Comparison of ENCODE assay signal across 32 cellular contexts in genomic region chr11:57049749-57050148, GRCh38.
"Had no signal": no experiment of that assay in that cellular context is flagged by ENCODE, and none has a peak within 500 bp of the region (broad histone marks: within the 10 kb centered on the region; RNA-seq: fewer than 3 reads in every experiment).

No MANE protein-coding gene starts in this region.

- H3K27me3 Mint-ChIP-seq: naive B cell; stimulated activated naive CD8-positive, alpha-beta T cell treated with anti-CD3 and anti-CD28 coated beads, Interleukin-15, Interleukin-2, amounts not matched to agents 100 ng/mL and 50 ng/mL, for 24 hours had no signal

- DNase-seq: hypothalamus; immature natural killer cell; kidney; left colon; left lung; lower lobe of right lung; mammary epithelial cell; mesenchymal stem cell; naive B cell; natural killer cell; nephron progenitor cell; pancreas; posterior cingulate gyrus; retina; right cardiac atrium; stimulated activated CD4-positive, alpha-beta T cell treated with anti-CD3 and anti-CD28 coated beads, Interleukin-12 subunit alpha, Interleukin-12 subunit beta, amount 100 ng/mL, for 4 hours; stimulated activated CD4-positive, alpha-beta T cell treated with anti-CD3 and anti-CD28 coated beads, Interleukin-15, amount 100 ng/mL, for 24 hours; stimulated activated CD4-positive, alpha-beta T cell treated with anti-CD3 and anti-CD28 coated beads, Interleukin-2, amount 100 ng/mL, for 24 hours; stimulated activated CD4-positive, alpha-beta T cell treated with anti-CD3 and anti-CD28 coated beads, Interleukin-4, amount 100 ng/mL, for 1 hour; stimulated activated naive CD4-positive, alpha-beta T cell; tibial artery; trophoblast cell; upper lobe of right lung had no signal

- H3K27ac ChIP-seq: left lung, lower lobe of right lung, pancreas, prostate gland, skin epidermis, suprapubic skin, thoracic aorta, tibial artery, upper lobe of right lung had no signal

- H3K36me3 Mint-ChIP-seq: immature natural killer cell; naive B cell; natural killer cell; stimulated activated effector memory CD8-positive, alpha-beta T cell treated with anti-CD3 and anti-CD28 coated beads, Interleukin-12 subunit alpha, Interleukin-12 subunit beta, amount 100 ng/mL, for 72 hours had no signal

- H3K4me3 ChIP-seq: left lung, lower lobe of right lung, pancreas, prostate gland, skin epidermis, suprapubic skin, thoracic aorta, tibial artery, upper lobe of right lung had no signal

- H3K4me3 Mint-ChIP-seq: immature natural killer cell; mesothelial cell of epicardium; naive B cell; natural killer cell; nephron progenitor cell; stimulated activated effector memory CD8-positive, alpha-beta T cell treated with anti-CD3 and anti-CD28 coated beads, Interleukin-12 subunit alpha, Interleukin-12 subunit beta, amount 100 ng/mL, for 72 hours; stimulated activated naive CD8-positive, alpha-beta T cell treated with anti-CD3 and anti-CD28 coated beads, Interleukin-15, Interleukin-2, amounts not matched to agents 100 ng/mL and 50 ng/mL, for 24 hours had no signal

- H3K27ac Mint-ChIP-seq: immature natural killer cell; mesothelial cell of epicardium; naive B cell; natural killer cell; nephron progenitor cell; stimulated activated effector memory CD8-positive, alpha-beta T cell treated with anti-CD3 and anti-CD28 coated beads, Interleukin-12 subunit alpha, Interleukin-12 subunit beta, amount 100 ng/mL, for 72 hours; stimulated activated naive CD8-positive, alpha-beta T cell treated with anti-CD3 and anti-CD28 coated beads, Interleukin-15, Interleukin-2, amounts not matched to agents 100 ng/mL and 50 ng/mL, for 24 hours had no signal

- H3K9me3 ChIP-seq: left lung, lower lobe of right lung, pancreas, prostate gland, suprapubic skin, thoracic aorta, tibial artery, upper lobe of right lung had no signal

- H3K4me1 Mint-ChIP-seq: immature natural killer cell; naive B cell; natural killer cell; nephron progenitor cell; stimulated activated effector memory CD8-positive, alpha-beta T cell treated with anti-CD3 and anti-CD28 coated beads, Interleukin-12 subunit alpha, Interleukin-12 subunit beta, amount 100 ng/mL, for 72 hours had no signal

- H3K4me1 ChIP-seq: left lung, lower lobe of right lung, pancreas, prostate gland, suprapubic skin, tibial artery, upper lobe of right lung had no signal

- H3K27me3 ChIP-seq: left lung, pancreas, suprapubic skin, tibial artery, upper lobe of right lung had no signal

- H3K36me3 ChIP-seq: left lung, lower lobe of right lung, pancreas, prostate gland, suprapubic skin, thoracic aorta, tibial artery, upper lobe of right lung had no signal

- FAIRE-seq: islet of Langerhans, kidney, pancreas, urothelium cell line had no signal
